ENCODE assay signal across 8 cellular contexts in the genomic region with DNA sequence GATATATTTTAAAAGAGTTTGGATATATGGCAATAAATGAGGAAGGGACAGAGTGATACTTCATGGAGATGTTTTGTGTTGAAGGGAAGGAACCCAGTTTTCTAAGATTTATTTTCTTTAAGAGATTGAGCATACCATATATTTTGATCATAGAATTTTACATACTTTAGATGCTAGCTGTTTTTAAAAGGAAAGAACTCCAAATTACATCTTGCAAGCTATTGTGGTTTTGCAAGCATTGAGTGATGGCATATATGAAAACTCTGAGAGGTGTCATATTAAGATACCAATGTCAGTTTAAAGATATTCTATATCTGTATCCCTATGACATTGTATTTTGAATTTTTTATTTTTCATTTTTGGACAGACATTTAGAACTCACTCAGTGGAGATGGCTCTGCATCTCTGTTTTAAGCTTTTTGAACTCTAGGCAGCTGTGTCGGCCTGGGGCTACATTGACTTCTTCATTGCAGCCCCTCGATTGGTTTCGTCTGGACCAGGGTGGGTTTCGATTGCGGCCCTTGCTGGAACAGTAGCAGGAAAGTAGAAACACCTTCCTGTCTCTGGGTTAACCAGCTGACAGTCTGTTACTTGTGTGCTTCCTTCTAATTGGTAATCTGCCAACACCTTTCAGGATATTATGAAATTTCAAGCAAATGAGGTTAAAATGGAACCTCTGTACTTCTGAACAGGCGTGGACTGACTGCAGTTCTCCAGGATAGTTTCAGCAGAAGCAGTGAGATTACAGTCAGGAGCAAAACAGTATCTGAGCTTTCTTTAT. TPM values are rescaled to one million over a fixed set of nuclear protein-coding genes. Genes with fewer than 3 reads are reported as not detected.
DNase-seq lines count a peak whose midpoint lies in the region; ATAC-seq lines count a peak whose summit lies in the region.

No MANE protein-coding gene starts in this region.

- H3K9me3 ChIP-seq in mesenchymal stem cell (ENCODE audit: control insufficient read depth, low read length) = no peaks in the 10 kb centered on the region

- no peaks in the 10 kb centered on the region for H3K9me3 Mint-ChIP-seq in activated naive CD4-positive, alpha-beta T cell treated with anti-CD3 and anti-CD28 coated beads, Interleukin-2, amount 50 U/mL, for 72 hours

- no peaks in the 10 kb centered on the region for H3K79me1 ChIP-seq in mesenchymal stem cell (replicated peaks; ENCODE audit: low read length, poor library complexity, severe bottlenecking)

- no peak overlapping the region for H2AFZ ChIP-seq in mesenchymal stem cell (ENCODE audit: low read depth, low read length)

- no peak overlapping the region for H2BK12ac ChIP-seq in mesenchymal stem cell (ENCODE audit: low read length in 2 of 2)

- no peak overlapping the region for H4K8ac ChIP-seq in mesenchymal stem cell (ENCODE audit: low read length)

- no peak overlapping the region for H2AK5ac ChIP-seq in mesenchymal stem cell (ENCODE audit: low read length, severe bottlenecking)

- no peak overlapping the region for H3K4me2 ChIP-seq in mesenchymal stem cell (ENCODE audit: low read length, poor library complexity, severe bottlenecking)

- H2BK15ac ChIP-seq in mesenchymal stem cell (ENCODE audit: low read depth, poor library complexity, severe bottlenecking) = no peak overlapping the region

- H3K27ac Mint-ChIP-seq in activated naive CD4-positive, alpha-beta T cell treated with anti-CD3 and anti-CD28 coated beads, Interleukin-2, amount 50 U/mL, for 72 hours = peak overlapping the region; percentile 93 to 98

- H2BK120ac ChIP-seq in mesenchymal stem cell (ENCODE audit: low read depth, low read length) = no peak overlapping the region

- H3K9ac ChIP-seq in mesenchymal stem cell (ENCODE audit: low read length) = peak overlapping the region; percentile 35

- H3K23ac ChIP-seq in mesenchymal stem cell (ENCODE audit: low read length in 2 of 2) = no peak overlapping the region

- H3K18ac ChIP-seq in mesenchymal stem cell (ENCODE audit: low read depth in 1 of 2, low read length in 2 of 2) = no peak overlapping the region

- peak; percentile 24 for ATAC-seq in HG03159 (IDR thresholded peaks at IDR 0.05; ENCODE audit: unreplicated experiment)
- ATAC-seq in activated naive CD4-positive, alpha-beta T cell treated with anti-CD3 and anti-CD28 coated beads, Interleukin-2, amount 50 U/mL, for 72 hours = no peak

- H3K36me3 ChIP-seq in mesenchymal stem cell (ENCODE audit: control insufficient read depth in 1 of 2, insufficient read depth in 2 of 2, low read depth in 1 of 2, low read length in 2 of 2) = no peaks in the 10 kb centered on the region

- H3K4me3 ChIP-seq in mesenchymal stem cell (ENCODE audit: insufficient read depth in 1 of 2, low read depth in 1 of 2, low read length in 2 of 2) = no peak overlapping the region

- no peak overlapping the region for H3K4ac ChIP-seq in mesenchymal stem cell (ENCODE audit: low read depth in 1 of 2, low read length in 2 of 2)

- WGBS in mesenchymal stem cell = 94% methylated on average over 6 of the region's 6 CpGs

- H4K91ac ChIP-seq in mesenchymal stem cell (ENCODE audit: low read length) = no peak overlapping the region

- no peaks in the 10 kb centered on the region for H3K27me3 ChIP-seq in mesenchymal stem cell (ENCODE audit: control insufficient read depth in 1 of 2, insufficient read depth in 1 of 2, low read length in 2 of 2)

- peaks cover 8 to 9% of the 10 kb centered on the region in 2 donors for H3K36me3 Mint-ChIP-seq in activated naive CD4-positive, alpha-beta T cell treated with anti-CD3 and anti-CD28 coated beads, Interleukin-2, amount 50 U/mL, for 72 hours

- H3K14ac ChIP-seq in mesenchymal stem cell (ENCODE audit: low read length in 2 of 2) = no peak overlapping the region

- H3K4me1 ChIP-seq in mesenchymal stem cell (ENCODE audit: control insufficient read depth, insufficient read depth, low read depth, low read length) = peaks cover 37% of the 10 kb centered on the region

- DNase-seq in EL (peak; percentile 40), mesenchymal stem cell (no peak), A172 (ENCODE audit: low spot score) (no peak), activated gamma-delta T cell (lab: John Stamatoyannopoulos, UW) (no peak), NCI-H1048 (lab: John Stamatoyannopoulos, UW) (no peak)
- DNase-seq in activated naive CD4-positive, alpha-beta T cell treated with anti-CD3 and anti-CD28 coated beads, Interleukin-2, amount 50 U/mL, for 72 hours (ENCODE audit: low spot score in 2 of 2) = no peak
- DNase-seq in stimulated activated CD8-positive, alpha-beta memory T cell treated with anti-CD3 and anti-CD28 coated beads, Interleukin-4, amount 100 ng/mL, for 48 hours = no peak

- no peak overlapping the region for H2BK5ac ChIP-seq in mesenchymal stem cell (ENCODE audit: low read depth, low read length, poor library complexity, severe bottlenecking)

- no peak overlapping the region for H3K27ac ChIP-seq in mesenchymal stem cell (ENCODE audit: low read length, poor library complexity, severe bottlenecking)

RNA-seq across cellular contexts. Expression of a gene that starts 14.0 kb away (rescaled TPM):
- total RNA-seq in activated naive CD4-positive, alpha-beta T cell treated with anti-CD3 and anti-CD28 coated beads, Interleukin-2, amount 50 U/mL, for 72 hours = 100 to 1,000 TPM in 1 of 2 donors, 10 to 100 TPM in 1; 73.8 to 105 TPM
- 109 TPM for polyA plus RNA-seq in mesenchymal stem cell (2013, experiment 1 of 2)
- polyA plus RNA-seq in mesenchymal stem cell (2013, experiment 2 of 2) = 99.8 TPM
- 78.4 and 99.8 TPM in 2 replicates for total RNA-seq in A172 (2014; rRNA removed; shearing (Covaris generic))
